ENCODE assay signal across 11 cellular contexts in genomic region chr22:49726022-49726681, GRCh38.
"Had no signal": no experiment of that assay in that cellular context is flagged by ENCODE, and none has a peak within 500 bp of the region (broad histone marks: within the 10 kb centered on the region; RNA-seq: fewer than 3 reads in every experiment).

No MANE protein-coding gene starts in this region.

- H3K27ac ChIP-seq: thyroid gland had no signal

- H3K9me3 ChIP-seq: thyroid gland had no signal

- ATAC-seq: activated CD8-positive, alpha-beta T cell treated with anti-CD3 and anti-CD28 coated beads, Interleukin-2, amount 10 ng/mL, durations not matched to agents 7 days and 5 days had no signal

- H3K9me3 Mint-ChIP-seq: T-helper 1 cell treated with Interleukin-12 subunit alpha and Interleukin-12 subunit beta and Interleukin-4 antibody, amounts not matched to agents 30 μg/mL and 1 μg/mL, for 36 hours had no signal

- DNase-seq: activated CD4-positive, alpha-beta T cell treated with anti-CD3 and anti-CD28 coated beads for 4 hours; activated CD8-positive, alpha-beta T cell treated with anti-CD3 and anti-CD28 coated beads, Interleukin-2, amount 10 ng/mL, durations not matched to agents 7 days and 5 days; activated naive CD4-positive, alpha-beta T cell; foreskin fibroblast; hippocampal formation; kidney glomerular epithelial cell; mesendoderm; nephron progenitor cell; stimulated activated CD4-positive, alpha-beta T cell treated with anti-CD3 and anti-CD28 coated beads, Interleukin-1b, Interleukin-23, amount 100 ng/mL, for 48 hours; thyroid gland had no signal

- H3K36me3 ChIP-seq: thyroid gland had no signal

- H3K4me1 ChIP-seq: thyroid gland had no signal

- H3K4me3 ChIP-seq: thyroid gland had no signal

- H3K4me1 Mint-ChIP-seq: nephron progenitor cell had no signal

- H3K27ac Mint-ChIP-seq: activated CD8-positive, alpha-beta T cell treated with anti-CD3 and anti-CD28 coated beads, Interleukin-2, amount 10 ng/mL, durations not matched to agents 7 days and 5 days; nephron progenitor cell; T-helper 1 cell treated with Interleukin-12 subunit alpha and Interleukin-12 subunit beta and Interleukin-4 antibody, amounts not matched to agents 30 μg/mL and 1 μg/mL, for 36 hours had no signal

- H3K4me3 Mint-ChIP-seq: activated CD8-positive, alpha-beta T cell treated with anti-CD3 and anti-CD28 coated beads, Interleukin-2, amount 10 ng/mL, durations not matched to agents 7 days and 5 days; nephron progenitor cell; T-helper 1 cell treated with Interleukin-12 subunit alpha and Interleukin-12 subunit beta and Interleukin-4 antibody, amounts not matched to agents 30 μg/mL and 1 μg/mL, for 36 hours had no signal
